ENCODE assay signal across 9 cellular contexts in genomic region chr18:22171263-22171838, GRCh38. TPM values are rescaled to one million over a fixed set of nuclear protein-coding genes. Genes with fewer than 3 reads are reported as not detected.
DNase-seq lines count a peak whose midpoint lies in the region; TF ChIP-seq lines count a peak whose summit lies in the region.
"Had no signal": no experiment of that assay in that cellular context is flagged by ENCODE, and none has a peak within 500 bp of the region (broad histone marks: within the 10 kb centered on the region; RNA-seq: fewer than 3 reads in every experiment).

No MANE protein-coding gene starts in this region.

- peak overlapping the region; percentile 81 for H3K9ac ChIP-seq in HUES6 (ENCODE audit: low read length)
- H3K9ac ChIP-seq in subcutaneous abdominal adipose tissue (ENCODE audit: low read length in 5 of 5) = peak overlapping the region in 3 of 5 donors; percentile 39 to 71 (median 43)

- peaks cover 45% of the 10 kb centered on the region for H3K27me3 Mint-ChIP-seq in chondrocyte (ENCODE audit: low read depth)

- TF ChIP-seq CTCF in chondrocyte (IDR thresholded peaks at IDR 0.05) (no peak), lower leg skin (IDR thresholded peaks at IDR 0.05) (no peak)

- H3K36me3 ChIP-seq in HUES6 (ENCODE audit: control insufficient read depth, insufficient read depth, low read length) (peaks cover 13% of the 10 kb centered on the region; the same call in 1 of the 2 replicates), subcutaneous abdominal adipose tissue (ENCODE audit: control insufficient read depth in 5 of 5, insufficient read depth in 5 of 5, low read length in 5 of 5) (no peaks in the 10 kb centered on the region)

- H3K4me3 ChIP-seq in HUES6 (ENCODE audit: low read depth, low read length) = peak overlapping the region; percentile 69
- peak overlapping the region; percentile 62 for H3K4me3 ChIP-seq in lower leg skin (ENCODE audit: low read depth, poor library complexity, severe bottlenecking)
- H3K4me3 ChIP-seq in subcutaneous abdominal adipose tissue (ENCODE audit: low read depth in 1 of 5, low read length in 5 of 5) = peak overlapping the region in 4 of 5 donors; percentile 74 to 89 (median 82)

- H3K9me3 ChIP-seq in HUES6 (ENCODE audit: control insufficient read depth, insufficient read depth, low read depth, low read length) (no peaks in the 10 kb centered on the region), subcutaneous abdominal adipose tissue (ENCODE audit: control insufficient read depth in 5 of 5, low read length in 5 of 5) (no peaks in the 10 kb centered on the region)

- H3K27ac ChIP-seq in HUES6 (ENCODE audit: low read depth, low read length) = no peak overlapping the region
- H3K27ac ChIP-seq in subcutaneous abdominal adipose tissue (ENCODE audit: low read depth, low read length) = peak overlapping the region; percentile 65

- no peaks in the 10 kb centered on the region for H3K9me3 Mint-ChIP-seq in chondrocyte (ENCODE audit: low read depth)
- H3K9me3 Mint-ChIP-seq: activated naive CD4-positive, alpha-beta T cell treated with anti-CD3 and anti-CD28 coated beads, Interleukin-2, amount 10 ng/mL, durations not matched to agents 7 days and 5 days had no signal

- DNase-seq in chondrocyte (ENCODE audit: low spot score) (no peak), lower leg skin (ENCODE audit: low spot score in 2 of 2) (peak in 1 of 2 donors; percentile 83), KBM-7 (no peak), MV-4-11 (lab: John Stamatoyannopoulos, UW) (no peak), DMS79 (lab: John Stamatoyannopoulos, UW) (no peak)
- DNase-seq: activated naive CD4-positive, alpha-beta T cell treated with anti-CD3 and anti-CD28 coated beads, Interleukin-2, amount 10 ng/mL, durations not matched to agents 7 days and 5 days had no signal

- intact Hi-C loops in lower leg skin (cut with DNase I; ENCODE audit: low total_unique reads) = no loop called here

- TF ChIP-seq POLR2A in lower leg skin (IDR thresholded peaks at IDR 0.05) = no peak

- H3K36me3 Mint-ChIP-seq in chondrocyte (ENCODE audit: low read depth) = peaks cover 15% of the 10 kb centered on the region

- peak overlapping the region; percentile 94 for H3K4me3 Mint-ChIP-seq in chondrocyte (ENCODE audit: unreplicated experiment)

- peaks cover 99% of the 10 kb centered on the region for H3K27me3 ChIP-seq in HUES6 (ENCODE audit: control insufficient read depth, insufficient read depth, low read length)
- H3K27me3 ChIP-seq in subcutaneous abdominal adipose tissue (ENCODE audit: control insufficient read depth in 5 of 5, insufficient read depth in 4 of 5, low read length in 5 of 5) = peaks cover 6 to 29% (median 22%) of the 10 kb centered on the region in 5 donors

- H3K4me1 Mint-ChIP-seq in chondrocyte (ENCODE audit: low read depth) = peaks cover 54% of the 10 kb centered on the region

- in situ Hi-C loops in KBM-7 (cut with MboI; ENCODE audit: low pct_unique_long_range_greater_than_20kb, low sequenced_read_pairs) = no loop called here

- H3K27ac Mint-ChIP-seq in chondrocyte (ENCODE audit: unreplicated experiment) = no peak overlapping the region
- H3K27ac Mint-ChIP-seq: activated naive CD4-positive, alpha-beta T cell treated with anti-CD3 and anti-CD28 coated beads, Interleukin-2, amount 10 ng/mL, durations not matched to agents 7 days and 5 days had no signal

- WGBS in lower leg skin, 2 donors = 0 to 7% methylated on average over 10 to 27 of the region's 73 CpGs

- H3K4me1 ChIP-seq in HUES6 (ENCODE audit: control insufficient read depth, insufficient read depth, low read length) = peaks cover 17% of the 10 kb centered on the region
- H3K4me1 ChIP-seq in subcutaneous abdominal adipose tissue (ENCODE audit: control insufficient read depth in 5 of 5, insufficient read depth in 5 of 5, low read length in 5 of 5) = peaks cover 0 to 68% (median 47%) of the 10 kb centered on the region in 5 donors

RNA-seq across cellular contexts. Expression of gene GATA6, which starts 2.0 kb away (rescaled TPM):
- 3.6 to 13.9 TPM (median 13.1 TPM) in 3 replicates for total RNA-seq in chondrocyte
- total RNA-seq in lower leg skin = 1 to 10 TPM in 3 of 4 donors, under 1 TPM in 1; 0.65 to 6.7 (median 5.1) TPM
- total RNA-seq: T-helper 1 cell treated with Interleukin-12 subunit alpha and Interleukin-12 subunit beta and Interleukin-4 antibody, amounts not matched to agents 30 ng/mL and 1 ng/mL, for 36 hours had no signal
